25 cellular contexts compared by ENCODE assay signal in genomic region chr9:127093319-127094020, GRCh38. TPM values are rescaled to one million over a fixed set of nuclear protein-coding genes. Genes with fewer than 3 reads are reported as not detected.
"Had no signal": no experiment of that assay in that cellular context is flagged by ENCODE, and none has a peak within 500 bp of the region (broad histone marks: within the 10 kb centered on the region; RNA-seq: fewer than 3 reads in every experiment).

No MANE protein-coding gene starts in this region.

- H3K4me1 ChIP-seq: upper lobe of left lung had no signal

- FAIRE-seq: colon, endothelial cell of umbilical vein, frontal cortex, TTC549 had no signal

- ATAC-seq: mucosa of descending colon, T-cell had no signal

- H3K27ac ChIP-seq: adrenal gland, ascending aorta, esophagus muscularis mucosa, spleen, thoracic aorta, upper lobe of left lung had no signal

- H3K36me3 ChIP-seq: adrenal gland, thoracic aorta had no signal

- H3K4me3 ChIP-seq: adrenal gland, ascending aorta, esophagus muscularis mucosa, mucosa of descending colon, spleen, thoracic aorta, upper lobe of left lung had no signal

- DNase-seq: activated CD8-positive, alpha-beta memory T cell treated with anti-CD3 and anti-CD28 coated beads for 24 hours; activated CD8-positive, alpha-beta memory T cell treated with anti-CD3 and anti-CD28 coated beads, Interleukin-2, amount 50 U/mL, for 4 hours; activated naive CD4-positive, alpha-beta T cell; activated T-cell treated with anti-CD3 and anti-CD28 coated beads, Interleukin-2, amount 50 U/mL, for 24 hours; effector memory CD4-positive, alpha-beta T cell; glutamatergic neuron; hippocampal formation; mesenchymal stem cell; mucosa of descending colon; nephron progenitor cell; nucleus accumbens; spleen; stimulated activated CD4-positive, alpha-beta T cell treated with anti-CD3 and anti-CD28 coated beads, Interleukin-4, amount 100 ng/mL, for 1 hour; stimulated activated naive CD4-positive, alpha-beta T cell; T-cell; upper lobe of left lung had no signal

- H3K9me3 ChIP-seq: adrenal gland, ascending aorta, esophagus muscularis mucosa, mucosa of descending colon, spleen, thoracic aorta, upper lobe of left lung had no signal

- H3K27me3 ChIP-seq: adrenal gland, ascending aorta, esophagus muscularis mucosa, spleen, upper lobe of left lung had no signal

RNA-seq across cellular contexts. Expression of gene ANGPTL2, which starts 29.0 kb away (rescaled TPM):
- total RNA-seq: activated T-helper 2 cell treated with anti-CD3 and anti-CD28 coated beads, Interferon-gamma antibody, Interleukin-2, Interleukin-4, amounts not matched to agents 10 μg/mL and 5 μg/mL and 100 μg/mL, durations not matched to agents 14 hours and 24 hours and 36 hours had no signal
